In genomic region chr7:17940302-17941170, GRCh38 we compare ENCODE assay signal across 1 cellular context.
TF ChIP-seq lines count a peak whose summit lies in the region.

Gene SNX13 (minus strand): TSS chr7:17940494. CDS start chr7:17940295, 199 bp downstream.

TF ChIP-seq in K562, 482 proteins besides CTCF, POLR2A, EP300 and RAD21 (continued from another document and continues in another):
- TF ChIP-seq ZNF280B (CRISPR knock-in tag; IDR thresholded peaks at IDR 0.05): no peak
- TF ChIP-seq MITF (IDR thresholded peaks at IDR 0.05): peak; percentile 96
- TF ChIP-seq PKNOX1 (IDR thresholded peaks at IDR 0.05): peak; percentile 80
- TF ChIP-seq SOX6 (IDR thresholded peaks at IDR 0.05): peak; percentile 13; the same call in 1 of the 2 replicates
- TF ChIP-seq MGA (IDR thresholded peaks at IDR 0.05): no peak
- no peak for TF ChIP-seq ZFP1 (CRISPR knock-in tag; IDR thresholded peaks at IDR 0.05)
- no peak for TF ChIP-seq STAG1 (CRISPR knock-in tag; IDR thresholded peaks at IDR 0.05; ENCODE audit: borderline replicate concordance)
- no peak for TF ChIP-seq PHTF2 (CRISPR knock-in tag; IDR thresholded peaks at IDR 0.05)
- no peak for TF ChIP-seq FOSL1 (tag; conservative IDR thresholded peaks at IDR 0.05)
- TF ChIP-seq SIX5 (IDR thresholded peaks at IDR 0.05; ENCODE audit: borderline replicate concordance in 1 of 2, insufficient read depth in 1 of 2, low read depth in 1 of 2, low read length in 2 of 2): no peak
- no peak for TF ChIP-seq EHMT2 (IDR thresholded peaks at IDR 0.05)
- TF ChIP-seq EP400 (IDR thresholded peaks at IDR 0.05): peak; percentile 74
- TF ChIP-seq BDP1 (IDR thresholded peaks at IDR 0.05; ENCODE audit: insufficient read depth, insufficient read length): no peak
- peak; percentile 5; the same call in 1 of the 2 replicates for TF ChIP-seq JUN (IDR thresholded peaks at IDR 0.05; ENCODE audit: borderline replicate concordance, low read depth, low read length)
- TF ChIP-seq JUN (CRISPR knock-in tag; IDR thresholded peaks at IDR 0.05; ENCODE audit: borderline replicate concordance): no peak
- no peak for TF ChIP-seq CHCHD3 (CRISPR knock-in tag; IDR thresholded peaks at IDR 0.05)
- peak; percentile 87 for TF ChIP-seq TBP (optimal IDR thresholded peaks at IDR 0.05; ENCODE audit: low read depth, low read length)
- TF ChIP-seq ETS1 (conservative IDR thresholded peaks at IDR 0.05; ENCODE audit: control insufficient read depth, low read depth, low read length): peak; percentile 21; the same call in 1 of the 2 replicates
- peak; percentile 75 for TF ChIP-seq POLR2AphosphoS5 (IDR thresholded peaks at IDR 0.05; ENCODE audit: control insufficient read depth, insufficient read depth, low read depth, low read length)
- no peak for TF ChIP-seq TEAD4 (IDR thresholded peaks at IDR 0.05; ENCODE audit: low read length)
- no peak for TF ChIP-seq TEAD4 (CRISPR knock-in tag; IDR thresholded peaks at IDR 0.05; ENCODE audit: borderline replicate concordance)
- no peak for TF ChIP-seq ZNF24 (IDR thresholded peaks at IDR 0.05)
- TF ChIP-seq ATF3 (IDR thresholded peaks at IDR 0.05): no peak
- 0 out of 2 replicates have a peak, but pooled peaks have one; percentile 20 for TF ChIP-seq ATF3 (CRISPR knock-in tag; conservative IDR thresholded peaks at IDR 0.05)
- no peak for TF ChIP-seq NR0B1 (IDR thresholded peaks at IDR 0.05; ENCODE audit: partially characterized antibody)
- TF ChIP-seq YY1 (IDR thresholded peaks at IDR 0.05; ENCODE audit: borderline replicate concordance in 1 of 3, control insufficient read depth in 1 of 3, extremely low read depth in 1 of 3, insufficient read depth in 3 of 3, insufficient read length in 1 of 3, insufficient replicate concordance in 2 of 3, low read depth in 1 of 3, low read length in 2 of 3): peak; percentile 89 to 98 (median 96)
